In the genomic region with DNA sequence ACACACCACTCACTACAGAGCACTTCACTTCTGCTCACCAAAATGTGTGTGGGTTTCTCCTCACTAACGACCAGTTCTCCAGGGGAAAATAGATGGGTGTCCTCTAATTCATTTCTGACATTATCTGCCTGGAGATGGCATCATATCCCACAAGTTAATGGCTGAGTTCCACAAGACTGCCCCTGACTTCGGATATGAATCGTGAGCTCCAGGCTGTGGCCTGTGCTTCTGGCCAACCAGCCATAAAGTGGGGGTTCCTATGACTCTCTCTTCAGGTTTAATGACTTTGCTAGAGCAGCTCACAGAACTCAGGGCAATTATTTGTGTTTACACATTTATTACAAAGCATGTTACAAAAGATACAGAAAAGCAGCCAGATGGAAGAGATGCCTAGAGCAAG, we compare ENCODE assay signal across 27 cellular contexts.
DNase-seq lines count a peak whose midpoint lies in the region; ATAC-seq, FAIRE-seq and TF ChIP-seq lines count a peak whose summit lies in the region.
"Had no signal": no experiment of that assay in that cellular context is flagged by ENCODE, and none has a peak within 500 bp of the region (broad histone marks: within the 10 kb centered on the region; RNA-seq: fewer than 3 reads in every experiment).

No MANE protein-coding gene starts in this region.

- H3K27ac ChIP-seq in osteoblast (ENCODE audit: low read depth, low read length) (no peak overlapping the region), thyroid gland (no peak overlapping the region)
- H3K27ac ChIP-seq: PC-9 had no signal

- TF ChIP-seq CTCF in osteoblast (IDR thresholded peaks at IDR 0.05; ENCODE audit: extremely low read depth, low read depth, low read length) (peak; percentile 11), thyroid gland (IDR thresholded peaks at IDR 0.05) (no peak), GM10248 (IDR thresholded peaks at IDR 0.05; ENCODE audit: control extremely low read depth, extremely low read depth, low read depth, missing control alignments) (no peak)

- no peaks in the 10 kb centered on the region for H4K20me1 ChIP-seq in osteoblast (ENCODE audit: insufficient read depth, low read length)

- in situ Hi-C loops in G401 (cut with HindIII; ENCODE audit: low sequenced_read_pairs): no loop called here

- intact Hi-C loops in thyroid gland (cut with DNase I): no loop called here

- H3K4me3 ChIP-seq in osteoblast (ENCODE audit: insufficient read depth, low read length): no peak overlapping the region
- no peak overlapping the region for H3K4me3 ChIP-seq in thyroid gland (replicated peaks in 1 of 3)
- H3K4me3 ChIP-seq: K562, PC-9, SJSA1 had no signal

- peak; percentile 6 for DNase-seq in activated effector memory CD4-positive, alpha-beta T cell treated with anti-CD3 and anti-CD28 coated beads, Interleukin-2, amount 50 U/mL, for 16 hours
- DNase-seq in activated effector memory CD4-positive, alpha-beta T cell treated with Interleukin-2 at 50 U/mL for 16 hours: no peak
- DNase-seq in G401 (ENCODE audit: low spot score) (peak; percentile 54), RCC 7860 (ENCODE audit: low spot score) (peak; percentile 57), osteoblast (ENCODE audit: insufficient read length, low spot score, missing footprints) (no peak), thyroid gland (no peak), GM10248 (ENCODE audit: extremely low spot score) (no peak)
- DNase-seq: AML-193, Calu3, DMS153, DND-41, Kasumi-1, NCI-H1105 treated with DMSO at 0.1 percent for 48 hours, NCI-H146, NCI-H1930, NCI-H2227 treated with DMSO at 0.1 percent for 48 hours, NCI-H774, PC-9, Right ventricle myocardium superior, RPMI8226, T-helper 1 cell had no signal

- FAIRE-seq in RCC 7860 (lab: Jason Lieb, UNC): peak; percentile 55
- FAIRE-seq: A204.1, GM18507, H54, K562 had no signal

- TF ChIP-seq POLR2A in thyroid gland (IDR thresholded peaks at IDR 0.05): no peak

- H2AFZ ChIP-seq in osteoblast (ENCODE audit: low read length): no peak overlapping the region
- H2AFZ ChIP-seq: PC-9 had no signal

- H3K4me2 ChIP-seq in osteoblast (ENCODE audit: insufficient read depth, low read length): no peak overlapping the region
- H3K4me2 ChIP-seq: PC-9 had no signal

- H3K9me3 ChIP-seq in osteoblast (ENCODE audit: low read depth, low read length) (no peaks in the 10 kb centered on the region), thyroid gland (no peaks in the 10 kb centered on the region)
- H3K9me3 ChIP-seq: SJSA1 had no signal

- ATAC-seq in GM18873 (IDR thresholded peaks at IDR 0.05; ENCODE audit: low FRiP score, unreplicated experiment): no peak
- ATAC-seq: K562 had no signal

- H3K4me1 ChIP-seq in osteoblast (ENCODE audit: insufficient read depth, low read length) (peaks cover 23% of the 10 kb centered on the region), thyroid gland (no peaks in the 10 kb centered on the region)

- WGBS in thyroid gland, 2 donors: 48 to 70% methylated on average over 3 of the region's 3 CpGs

- H3K27me3 ChIP-seq in osteoblast (ENCODE audit: insufficient read depth, low read length) (no peaks in the 10 kb centered on the region), thyroid gland (no peaks in the 10 kb centered on the region)
- H3K27me3 ChIP-seq: SJSA1 had no signal

- H3K79me2 ChIP-seq in osteoblast (ENCODE audit: insufficient read depth, low read length): no peaks in the 10 kb centered on the region

- no peaks in the 10 kb centered on the region for H3K36me3 ChIP-seq in osteoblast (ENCODE audit: insufficient read depth, low read length)
- H3K36me3 ChIP-seq in thyroid gland: no peaks in the 10 kb centered on the region
- H3K36me3 ChIP-seq: SJSA1 had no signal

- POLR2A ChIA-PET in GM10248 (lab: Yijun Ruan, JAX): no interaction called here

- CTCF ChIA-PET in GM10248 (lab: Yijun Ruan, JAX): interaction anchor here (1.0 to 1.4 kb wide), 2 partner anchors 10 to 70 kb away, joined by 3 to 4 read pairs; no protein-coding TSS in a partner anchor

Comparison
In these comparisons a context has a peak if more than half of its experiments do, and no peak if none do; other contexts are left out.
1. DNase-seq: peak in activated effector memory CD4-positive, alpha-beta T cell treated with anti-CD3 and anti-CD28 coated beads, Interleukin-2, amount 50 U/mL, for 16 hours (single experiment), G401 (single experiment) and RCC 7860 (single experiment); none in activated effector memory CD4-positive, alpha-beta T cell treated with Interleukin-2 at 50 U/mL for 16 hours (single experiment), osteoblast (single experiment), thyroid gland (0 of 2) and GM10248 (single experiment).